ENCODE assay signal across 8 cellular contexts in genomic region chr4:47010347-47011188, GRCh38.
DNase-seq lines count a peak whose midpoint lies in the region; ATAC-seq and TF ChIP-seq lines count a peak whose summit lies in the region.

No MANE protein-coding gene starts in this region.

- H3K4me3 ChIP-seq in fibroblast of pulmonary artery (replicated peaks; ENCODE audit: low read depth, low read length), result peak overlapping the region; percentile 17

- ATAC-seq in GM18508 (IDR thresholded peaks at IDR 0.05; ENCODE audit: insufficient read depth, unreplicated experiment), result peak; percentile 88
- ATAC-seq in GM21447 (IDR thresholded peaks at IDR 0.05; ENCODE audit: unreplicated experiment), result peak; percentile 96
- ATAC-seq in HG03469 (IDR thresholded peaks at IDR 0.05; ENCODE audit: unreplicated experiment), result peak; percentile 94

- TF ChIP-seq CTCF in fibroblast of pulmonary artery (IDR thresholded peaks at IDR 0.05; ENCODE audit: low read length, missing control alignments), result no peak

- DNase-seq in fibroblast of pulmonary artery (ENCODE audit: low read depth) (no peak), NK-92 (lab: John Stamatoyannopoulos, UW; ENCODE audit: unreplicated experiment) (no peak), NCI-H146 treated with DMSO at 0.1 percent for 48 hours (lab: John Stamatoyannopoulos, UW; ENCODE audit: unreplicated experiment) (no peak), nucleus accumbens (lab: John Stamatoyannopoulos, UW) (no peak), NCI-H748 treated with DMSO at 0.1 percent for 48 hours (lab: John Stamatoyannopoulos, UW) (no peak)
